In the genomic region with DNA sequence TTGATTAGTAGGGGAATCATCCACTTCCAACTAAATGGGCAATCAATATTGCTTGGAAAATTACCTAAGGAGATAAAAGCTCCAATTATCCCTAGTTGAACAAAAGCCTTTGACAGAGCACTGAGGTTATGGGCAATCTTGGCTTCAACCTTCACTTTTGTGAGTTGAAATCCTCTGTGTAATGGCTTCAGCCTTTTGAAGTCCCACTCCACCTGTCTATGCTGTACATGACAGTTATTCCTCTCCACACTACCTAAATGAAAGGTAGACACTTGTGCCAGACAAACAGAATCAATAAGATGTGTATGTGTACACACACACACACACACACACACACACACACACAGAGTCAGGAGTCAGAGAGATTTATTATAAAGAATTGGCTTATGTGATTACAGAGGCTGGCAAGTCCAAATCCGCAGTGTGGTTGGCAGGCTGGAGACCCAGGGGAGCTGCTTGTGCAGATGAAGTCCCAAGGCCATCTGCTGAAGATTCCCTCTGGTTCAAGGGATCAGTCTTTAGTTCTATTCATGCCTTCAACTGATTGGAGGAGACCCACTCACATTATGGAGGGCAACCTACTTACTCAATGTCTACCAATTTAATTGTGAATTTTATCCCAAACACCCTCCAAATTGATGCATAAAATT, we compare ENCODE assay signal across 16 cellular contexts.
"Had no signal": no experiment of that assay in that cellular context is flagged by ENCODE, and none has a peak within 500 bp of the region (broad histone marks: within the 10 kb centered on the region; RNA-seq: fewer than 3 reads in every experiment).

No MANE protein-coding gene starts in this region.

- H3K27ac ChIP-seq: esophagus squamous epithelium, gastroesophageal sphincter, left lung, lower lobe of right lung, neural progenitor cell, ovary had no signal

- H3K27me3 ChIP-seq: esophagus squamous epithelium, gastroesophageal sphincter, left lung, neural progenitor cell, ovary had no signal

- H3K9me3 ChIP-seq: esophagus squamous epithelium, left lung, lower lobe of right lung, ovary had no signal

- DNase-seq: dermis blood vessel endothelial cell; esophagus squamous epithelium; foreskin fibroblast; immature natural killer cell; left lung; lower lobe of right lung; natural killer cell; nucleus accumbens; ovary; right cardiac atrium; small intestine; stimulated activated CD4-positive, alpha-beta T cell treated with anti-CD3 and anti-CD28 coated beads, Interleukin-12 subunit alpha, Interleukin-12 subunit beta, amount 100 ng/mL, for 4 hours; stimulated activated naive CD4-positive, alpha-beta T cell treated with Interleukin-2 at 50 U/mL for 16 hours; trophoblast cell had no signal

- H3K36me3 ChIP-seq: esophagus squamous epithelium, gastroesophageal sphincter, left lung, lower lobe of right lung, neural progenitor cell, ovary had no signal

- H3K4me3 ChIP-seq: esophagus squamous epithelium, gastroesophageal sphincter, left lung, lower lobe of right lung, neural progenitor cell, ovary had no signal

- ATAC-seq: gastroesophageal sphincter, left lung, lower lobe of right lung, natural killer cell, right cardiac atrium had no signal
